In genomic region chr4:126364290-126364978, GRCh38 we compare ENCODE assay signal across 26 cellular contexts.
A peak's percentile ranks its signal among the peaks of the same experiment; 100 is the strongest.
DNase-seq lines count a peak whose midpoint lies in the region; ATAC-seq and TF ChIP-seq lines count a peak whose summit lies in the region.
"Had no signal": no experiment of that assay in that cellular context is flagged by ENCODE, and none has a peak within 500 bp of the region (broad histone marks: within the 10 kb centered on the region; RNA-seq: fewer than 3 reads in every experiment).

No MANE protein-coding gene starts in this region.

- H3K4me2 ChIP-seq in smooth muscle cell, result peak overlapping the region; percentile 70

- no peaks in the 10 kb centered on the region for H3K79me2 ChIP-seq in smooth muscle cell (ENCODE audit: low read depth)

- no peaks in the 10 kb centered on the region for H3K36me3 Mint-ChIP-seq in stimulated activated effector memory CD8-positive, alpha-beta T cell treated with anti-CD3 and anti-CD28 coated beads, Interleukin-12 subunit alpha, Interleukin-12 subunit beta, amount 100 ng/mL, for 72 hours
- H3K36me3 Mint-ChIP-seq: activated CD4-positive, alpha-beta memory T cell treated with anti-CD3 and anti-CD28 coated beads for 36 hours; CD4-positive, CD25-positive, alpha-beta regulatory T cell; mesothelial cell of epicardium; natural killer cell had no signal

- DNase-seq in H4 (ENCODE audit: low spot score), result peak; percentile 8
- peak; percentile 9 to 67 for DNase-seq in cardiac fibroblast (ENCODE audit: low read depth in 2 of 2)
- no peak for DNase-seq in smooth muscle cell (lab: John Stamatoyannopoulos, UW; ENCODE audit: unreplicated experiment)
- no peak for DNase-seq in stimulated activated effector memory CD8-positive, alpha-beta T cell treated with anti-CD3 and anti-CD28 coated beads, Interleukin-12 subunit alpha, Interleukin-12 subunit beta, amount 100 ng/mL, for 72 hours (ENCODE audit: low spot score in 2 of 2)
- no peak for DNase-seq in posterior cingulate gyrus
- DNase-seq: activated B cell treated with CpG ODN at 0.5 μM for 24 hours; activated CD4-positive, alpha-beta memory T cell treated with anti-CD3 and anti-CD28 coated beads for 36 hours; activated effector memory CD4-positive, alpha-beta T cell treated with anti-CD3 and anti-CD28 coated beads, Interleukin-2, amount 50 U/mL, for 16 hours; activated naive CD8-positive, alpha-beta T cell treated with anti-CD3 and anti-CD28 coated beads, Interleukin-2, amount 50 U/mL, for 24 hours; caudate nucleus; CD4-positive, CD25-positive, alpha-beta regulatory T cell; DMS 273 treated with DMSO at 0.1 percent for 48 hours; dorsolateral prefrontal cortex; left cardiac atrium; natural killer cell; NCI-H2171 treated with DMSO at 0.1 percent for 48 hours; NCI-H526 treated with DMSO at 0.1 percent for 48 hours; pancreas; T1000 had no signal

- WGBS in gastroesophageal sphincter (ENCODE audit: low coverage in 1 of 2), 2 donors, result 49 to 50% methylated on average over 3 of the region's 3 CpGs
- WGBS in smooth muscle cell (ENCODE audit: low lambda C conversion rate), result 51% methylated on average over 3 of the region's 3 CpGs

- TF ChIP-seq POLR2A in gastroesophageal sphincter (IDR thresholded peaks at IDR 0.05), result no peak

- peak overlapping the region; percentile 71 for H2AFZ ChIP-seq in smooth muscle cell (ENCODE audit: low read depth)

- H3K9ac ChIP-seq in smooth muscle cell (ENCODE audit: low read depth), result no peak overlapping the region

- H3K27me3 ChIP-seq in gastroesophageal sphincter (no peaks in the 10 kb centered on the region), smooth muscle cell (ENCODE audit: low read depth) (no peaks in the 10 kb centered on the region)
- H3K27me3 ChIP-seq: pancreas, right lobe of liver, vagina had no signal

- no peak overlapping the region for H3K4me3 ChIP-seq in cardiac fibroblast (replicated peaks in 1 of 2; ENCODE audit: low read depth in 2 of 2, low read length in 2 of 2)
- H3K4me3 ChIP-seq in gastroesophageal sphincter, result no peak overlapping the region
- H3K4me3 ChIP-seq in smooth muscle cell, result no peak overlapping the region
- H3K4me3 ChIP-seq: dorsolateral prefrontal cortex, HAP-1, K562, pancreas, right lobe of liver, vagina had no signal

- peak; percentile 67 for ATAC-seq in gastroesophageal sphincter
- no peak for ATAC-seq in stimulated activated effector memory CD8-positive, alpha-beta T cell treated with anti-CD3 and anti-CD28 coated beads, Interleukin-12 subunit alpha, Interleukin-12 subunit beta, amount 100 ng/mL, for 72 hours
- no peak for ATAC-seq in GM21526 (IDR thresholded peaks at IDR 0.05; ENCODE audit: low FRiP score, unreplicated experiment)
- ATAC-seq: activated naive CD8-positive, alpha-beta T cell treated with anti-CD3 and anti-CD28 coated beads, Interleukin-2, amount 50 U/mL, for 24 hours; K562; natural killer cell; pancreas; right lobe of liver had no signal

- H3K4me1 ChIP-seq in gastroesophageal sphincter (peaks cover 0 to 10% (median 0%) of the 10 kb centered on the region in 3 donors), smooth muscle cell (ENCODE audit: low read depth) (no peaks in the 10 kb centered on the region)
- H3K4me1 ChIP-seq: pancreas, right lobe of liver, vagina had no signal

- TF ChIP-seq EP300 in gastroesophageal sphincter (IDR thresholded peaks at IDR 0.05), result no peak

- H3F3A ChIP-seq in smooth muscle cell (ENCODE audit: low read depth), result no peaks in the 10 kb centered on the region

- H3K27ac ChIP-seq in gastroesophageal sphincter (no peak overlapping the region), smooth muscle cell (ENCODE audit: low read depth) (peak overlapping the region; percentile 55)
- H3K27ac ChIP-seq: dorsolateral prefrontal cortex, pancreas, right lobe of liver, vagina had no signal

- H4K20me1 ChIP-seq in smooth muscle cell (ENCODE audit: low read depth), result no peaks in the 10 kb centered on the region

- intact Hi-C loops in posterior cingulate gyrus (cut with DNase I), result no loop called here

- no peaks in the 10 kb centered on the region for H3K4me1 Mint-ChIP-seq in stimulated activated effector memory CD8-positive, alpha-beta T cell treated with anti-CD3 and anti-CD28 coated beads, Interleukin-12 subunit alpha, Interleukin-12 subunit beta, amount 100 ng/mL, for 72 hours
- H3K4me1 Mint-ChIP-seq: activated B cell treated with CpG ODN at 0.5 μM for 24 hours; activated naive CD8-positive, alpha-beta T cell treated with anti-CD3 and anti-CD28 coated beads, Interleukin-2, amount 50 U/mL, for 24 hours; CD4-positive, CD25-positive, alpha-beta regulatory T cell; natural killer cell had no signal

- H3K36me3 ChIP-seq in gastroesophageal sphincter (no peaks in the 10 kb centered on the region), smooth muscle cell (ENCODE audit: low read depth) (no peaks in the 10 kb centered on the region)
- H3K36me3 ChIP-seq: HAP-1, pancreas, right lobe of liver, vagina had no signal

- H3K27ac Mint-ChIP-seq in stimulated activated effector memory CD8-positive, alpha-beta T cell treated with anti-CD3 and anti-CD28 coated beads, Interleukin-12 subunit alpha, Interleukin-12 subunit beta, amount 100 ng/mL, for 72 hours, result no peak overlapping the region
- H3K27ac Mint-ChIP-seq: activated B cell treated with CpG ODN at 0.5 μM for 24 hours; activated CD4-positive, alpha-beta memory T cell treated with anti-CD3 and anti-CD28 coated beads for 36 hours; activated naive CD8-positive, alpha-beta T cell treated with anti-CD3 and anti-CD28 coated beads, Interleukin-2, amount 50 U/mL, for 24 hours; CD4-positive, CD25-positive, alpha-beta regulatory T cell; mesothelial cell of epicardium; natural killer cell had no signal

- H3K9me3 Mint-ChIP-seq in stimulated activated effector memory CD8-positive, alpha-beta T cell treated with anti-CD3 and anti-CD28 coated beads, Interleukin-12 subunit alpha, Interleukin-12 subunit beta, amount 100 ng/mL, for 72 hours, result peaks cover 21% of the 10 kb centered on the region

- H3K9me3 ChIP-seq in gastroesophageal sphincter, result no peaks in the 10 kb centered on the region
- no peaks in the 10 kb centered on the region for H3K9me3 ChIP-seq in smooth muscle cell (replicated peaks; ENCODE audit: low read depth)
- H3K9me3 ChIP-seq: HAP-1, pancreas, right lobe of liver, vagina had no signal

- no peak for TF ChIP-seq CTCF in cardiac fibroblast (IDR thresholded peaks at IDR 0.05; ENCODE audit: low read depth, low read length)
- no peak for TF ChIP-seq CTCF in gastroesophageal sphincter (IDR thresholded peaks at IDR 0.05)
- TF ChIP-seq CTCF in smooth muscle cell (IDR thresholded peaks at IDR 0.05; ENCODE audit: borderline replicate concordance, insufficient read depth, poor library complexity, severe bottlenecking), result no peak

- H3K4me3 Mint-ChIP-seq in stimulated activated effector memory CD8-positive, alpha-beta T cell treated with anti-CD3 and anti-CD28 coated beads, Interleukin-12 subunit alpha, Interleukin-12 subunit beta, amount 100 ng/mL, for 72 hours, result no peak overlapping the region
- H3K4me3 Mint-ChIP-seq: activated B cell treated with CpG ODN at 0.5 μM for 24 hours; activated CD4-positive, alpha-beta memory T cell treated with anti-CD3 and anti-CD28 coated beads for 36 hours; activated naive CD8-positive, alpha-beta T cell treated with anti-CD3 and anti-CD28 coated beads, Interleukin-2, amount 50 U/mL, for 24 hours; CD4-positive, CD25-positive, alpha-beta regulatory T cell; mesothelial cell of epicardium; natural killer cell had no signal

Comparison
In these comparisons a context has a peak if more than half of its experiments do, and no peak if none do; other contexts are left out.
1. DNase-seq: peak in H4 (single experiment) and cardiac fibroblast (2 of 2); none in smooth muscle cell (single experiment), stimulated activated effector memory CD8-positive, alpha-beta T cell treated with anti-CD3 and anti-CD28 coated beads, Interleukin-12 subunit alpha, Interleukin-12 subunit beta, amount 100 ng/mL, for 72 hours (0 of 2) and posterior cingulate gyrus (0 of 10).